Comparison of ENCODE assay signal across 8 cellular contexts in genomic region chr18:12287684-12288405, GRCh38. TPM values are rescaled to one million over a fixed set of nuclear protein-coding genes. Genes with fewer than 3 reads are reported as not detected.
DNase-seq lines count a peak whose midpoint lies in the region; ATAC-seq and TF ChIP-seq lines count a peak whose summit lies in the region.

No MANE protein-coding gene starts in this region.

- H3K4me1 ChIP-seq in liver (ENCODE audit: control insufficient read depth in 4 of 4, insufficient read depth in 4 of 4, low read length in 3 of 4) (peaks cover 0 to 11% (median 8%) of the 10 kb centered on the region in 4 donors), thyroid gland (peaks cover 10 to 11% of the 10 kb centered on the region in 2 donors)

- no peaks in the 10 kb centered on the region for H3K9me3 Mint-ChIP-seq in activated naive CD8-positive, alpha-beta T cell (ENCODE audit: low read depth)
- H3K9me3 Mint-ChIP-seq in activated naive CD8-positive, alpha-beta T cell treated with anti-CD3 and anti-CD28 coated beads, Interleukin-2, amount 50 U/mL, for 24 hours, result no peaks in the 10 kb centered on the region

- intact Hi-C loops in thyroid gland (cut with DNase I), result no loop called here

- H3K4me3 ChIP-seq in liver (ENCODE audit: low read depth in 1 of 3, low read length in 3 of 3), result peak overlapping the region in 2 of 3 donors; percentile 34 to 35
- peak overlapping the region in 2 of 3 donors; percentile 26 to 32 for H3K4me3 ChIP-seq in thyroid gland (replicated peaks in 1 of 3)

- H3K36me3 Mint-ChIP-seq in activated naive CD8-positive, alpha-beta T cell, result no peaks in the 10 kb centered on the region
- H3K36me3 Mint-ChIP-seq in activated naive CD8-positive, alpha-beta T cell treated with anti-CD3 and anti-CD28 coated beads, Interleukin-2, amount 50 U/mL, for 24 hours (ENCODE audit: low read depth), result no peaks in the 10 kb centered on the region

- no peak overlapping the region for H3K27ac Mint-ChIP-seq in activated naive CD8-positive, alpha-beta T cell
- no peak overlapping the region for H3K27ac Mint-ChIP-seq in activated naive CD8-positive, alpha-beta T cell treated with anti-CD3 and anti-CD28 coated beads, Interleukin-2, amount 50 U/mL, for 24 hours

- H3K9ac ChIP-seq in liver (ENCODE audit: low read depth in 1 of 2, low read length in 2 of 2), result no peak overlapping the region

- peak in 1 of 2 donors; percentile 62 for TF ChIP-seq POLR2A in thyroid gland (IDR thresholded peaks at IDR 0.05)

- WGBS in liver, result 3% methylated on average over 41 of the region's 41 CpGs
- WGBS in thyroid gland, 2 donors, result 3 to 7% methylated on average over 8 to 22 of the region's 41 CpGs

- peaks cover 4% of the 10 kb centered on the region for H3K4me1 Mint-ChIP-seq in activated naive CD8-positive, alpha-beta T cell (ENCODE audit: low read depth)
- peaks cover 4% of the 10 kb centered on the region for H3K4me1 Mint-ChIP-seq in activated naive CD8-positive, alpha-beta T cell treated with anti-CD3 and anti-CD28 coated beads, Interleukin-2, amount 50 U/mL, for 24 hours

- no peak for TF ChIP-seq RAD21 in liver (IDR thresholded peaks at IDR 0.05)

- peaks cover 0 to 7% (median 4%) of the 10 kb centered on the region in 4 donors for H3K27me3 ChIP-seq in liver (ENCODE audit: control insufficient read depth in 4 of 4, insufficient read depth in 4 of 4, low read length in 3 of 4)
- no peaks in the 10 kb centered on the region for H3K27me3 ChIP-seq in thyroid gland

- peak overlapping the region; percentile 20 for H3K4me3 Mint-ChIP-seq in activated naive CD8-positive, alpha-beta T cell
- H3K4me3 Mint-ChIP-seq in activated naive CD8-positive, alpha-beta T cell treated with anti-CD3 and anti-CD28 coated beads, Interleukin-2, amount 50 U/mL, for 24 hours, result no peak overlapping the region

- H3K9me3 ChIP-seq in liver (ENCODE audit: control insufficient read depth in 4 of 4, low read length in 3 of 4), result no peaks in the 10 kb centered on the region
- no peaks in the 10 kb centered on the region for H3K9me3 ChIP-seq in thyroid gland

- DNase-seq in activated naive CD8-positive, alpha-beta T cell treated with anti-CD3 and anti-CD28 coated beads, Interleukin-2, amount 50 U/mL, for 24 hours, result no peak
- DNase-seq in dermis blood vessel endothelial cell (peak; percentile 48), thyroid gland (peak; percentile 84 to 87), cerebellar cortex (ENCODE audit: low spot score) (no peak)

- H3K36me3 ChIP-seq in liver (ENCODE audit: control insufficient read depth in 4 of 4, insufficient read depth in 3 of 4, low read depth in 1 of 4, low read length in 3 of 4), result no peaks in the 10 kb centered on the region
- H3K36me3 ChIP-seq in thyroid gland, result no peaks in the 10 kb centered on the region

- H3K27ac ChIP-seq in liver (ENCODE audit: low read depth in 1 of 2, low read length in 2 of 2) (no peak overlapping the region), thyroid gland (peak overlapping the region; percentile 25 to 67 (median 41))

- H3K27me3 Mint-ChIP-seq in activated naive CD8-positive, alpha-beta T cell, result peaks cover 18% of the 10 kb centered on the region
- peaks cover 40% of the 10 kb centered on the region for H3K27me3 Mint-ChIP-seq in activated naive CD8-positive, alpha-beta T cell treated with anti-CD3 and anti-CD28 coated beads, Interleukin-2, amount 50 U/mL, for 24 hours

- TF ChIP-seq CTCF in liver (IDR thresholded peaks at IDR 0.05; ENCODE audit: low read depth, low read length, missing input control) (no peak), thyroid gland (IDR thresholded peaks at IDR 0.05) (no peak)

- ATAC-seq in activated naive CD8-positive, alpha-beta T cell treated with anti-CD3 and anti-CD28 coated beads, Interleukin-2, amount 50 U/mL, for 24 hours, result no peak
- no peak for ATAC-seq in HG03378 (IDR thresholded peaks at IDR 0.05; ENCODE audit: unreplicated experiment)
- no peak for ATAC-seq in HG02884 (IDR thresholded peaks at IDR 0.05; ENCODE audit: unreplicated experiment)

TF ChIP-seq in liver, 16 proteins besides CTCF, POLR2A, EP300 and RAD21:
- TF ChIP-seq RXRA (IDR thresholded peaks at IDR 0.05) (peak in 1 of 2 donors; percentile 27), REST (IDR thresholded peaks at IDR 0.05) (no peak), SP1 (IDR thresholded peaks at IDR 0.05) (peak; percentile 14)

RNA-seq across cellular contexts. Expression of gene TUBB6, which starts 20.2 kb away (rescaled TPM):
- total RNA-seq in dermis blood vessel endothelial cell (877 and 1,390 TPM in 2 replicates), liver (100 to 1,000 TPM in 1 of 2 donors, 10 to 100 TPM in 1; 20.7 to 347 TPM), thyroid gland (100 to 1,000 TPM in 3 of 4 donors, 10 to 100 TPM in 1; 91.9 to 157 (median 124) TPM)
- 10 to 100 TPM in 1 of 2 donors, 1 to 10 TPM in 1; 5.5 to 14.2 TPM for polyA plus RNA-seq in liver

RNA-seq across cellular contexts. Expression of gene CIDEA, which starts 33.7 kb away (rescaled TPM):
- total RNA-seq in dermis blood vessel endothelial cell (1.2 and 1.9 TPM in 2 replicates), liver (not detected), thyroid gland (under 1 TPM in 1 of 4 donors, not detected in 3; 0.67 TPM)
- polyA plus RNA-seq in liver, result not detected

Comparison
In these comparisons a context has a peak if more than half of its experiments do, and no peak if none do; other contexts are left out.
1. DNase-seq: peak in dermis blood vessel endothelial cell (single experiment) and thyroid gland (2 of 2); none in activated naive CD8-positive, alpha-beta T cell treated with anti-CD3 and anti-CD28 coated beads, Interleukin-2, amount 50 U/mL, for 24 hours (single experiment) and cerebellar cortex (single experiment).
2. H3K27ac ChIP-seq: peak in thyroid gland (3 of 3); none in liver (0 of 2).